ENCODE assay signal across 1 cellular context in genomic region chr22:37744589-37744988, GRCh38.
TF ChIP-seq lines count a peak whose summit lies in the region.

No MANE protein-coding gene starts in this region.

TF ChIP-seq in WTC11, 78 proteins besides CTCF, POLR2A, EP300 and RAD21 (continued from another document):
- TF ChIP-seq E2F1 (CRISPR knock-in tag; IDR thresholded peaks at IDR 0.05), result no peak
TF ChIP-seq in WTC11: peak in this region for 0.
